Comparison of ENCODE assay signal across 3 cellular contexts in the genomic region with DNA sequence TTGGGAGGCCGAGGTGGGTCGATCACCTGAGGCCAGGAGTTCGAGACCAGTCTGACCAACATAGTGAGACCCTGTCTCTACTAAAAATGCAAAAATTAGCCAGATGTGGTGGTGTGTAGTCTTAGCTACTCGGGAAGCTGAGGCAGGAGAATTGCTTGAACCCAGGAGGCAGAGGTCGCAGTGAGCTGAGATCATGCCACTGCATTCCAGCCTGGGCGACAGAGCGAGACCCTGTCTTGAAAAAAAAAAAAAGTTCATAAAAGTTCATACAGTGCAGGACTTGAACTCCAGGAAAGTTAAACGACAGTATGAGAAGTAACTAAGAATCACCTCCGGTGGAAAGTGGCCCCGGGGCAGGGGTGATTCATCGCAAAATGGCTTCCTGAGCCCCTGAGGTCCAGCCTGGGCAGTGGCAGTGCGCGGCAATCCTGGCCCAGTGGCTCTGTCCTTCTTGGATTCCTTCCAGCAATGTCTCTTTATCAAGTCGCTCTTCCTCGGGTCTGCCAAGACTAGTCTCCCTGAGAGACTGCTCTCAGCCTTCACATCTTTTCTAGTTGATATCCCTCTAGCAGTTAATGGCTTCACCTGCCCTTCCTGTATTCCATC.
TF ChIP-seq lines count a peak whose summit lies in the region.

No MANE protein-coding gene starts in this region.

TF ChIP-seq in SK-N-SH, 30 proteins besides CTCF, POLR2A, EP300 and RAD21:
- TF ChIP-seq TEAD4 (IDR thresholded peaks at IDR 0.05; ENCODE audit: borderline replicate concordance, insufficient read depth) (no peak), FOXM1 (IDR thresholded peaks at IDR 0.05; ENCODE audit: low read depth) (no peak), FOSL2 (IDR thresholded peaks at IDR 0.05; ENCODE audit: borderline replicate concordance, low read depth) (no peak), ELF1 (IDR thresholded peaks at IDR 0.05) (no peak), RCOR1 (IDR thresholded peaks at IDR 0.05; ENCODE audit: low read length) (no peak), SMC3 (IDR thresholded peaks at IDR 0.05; ENCODE audit: low read depth, low read length) (no peak), MXI1 (IDR thresholded peaks at IDR 0.05; ENCODE audit: low read depth, low read length) (no peak), RFX5 (IDR thresholded peaks at IDR 0.05; ENCODE audit: low read length) (no peak), SIN3A (IDR thresholded peaks at IDR 0.05; ENCODE audit: borderline replicate concordance, low read depth, low read length) (no peak), NRF1 (IDR thresholded peaks at IDR 0.05; ENCODE audit: low read depth, low read length) (no peak), JUND (IDR thresholded peaks at IDR 0.05) (no peak), ZBTB33 (IDR thresholded peaks at IDR 0.05; ENCODE audit: borderline replicate concordance, low read depth) (no peak)
- TF ChIP-seq, protein P1, sequence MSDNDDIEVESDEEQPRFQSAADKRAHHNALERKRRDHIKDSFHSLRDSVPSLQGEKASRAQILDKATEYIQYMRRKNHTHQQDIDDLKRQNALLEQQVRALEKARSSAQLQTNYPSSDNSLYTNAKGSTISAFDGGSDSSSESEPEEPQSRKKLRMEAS (IDR thresholded peaks at IDR 0.05; ENCODE audit: low read depth), result no peak

TF ChIP-seq in SK-N-SH treated with all-trans-retinoic acid at 6 μM for 48 hours, 23 proteins besides CTCF, POLR2A, EP300 and RAD21:
- TF ChIP-seq, protein P2, sequence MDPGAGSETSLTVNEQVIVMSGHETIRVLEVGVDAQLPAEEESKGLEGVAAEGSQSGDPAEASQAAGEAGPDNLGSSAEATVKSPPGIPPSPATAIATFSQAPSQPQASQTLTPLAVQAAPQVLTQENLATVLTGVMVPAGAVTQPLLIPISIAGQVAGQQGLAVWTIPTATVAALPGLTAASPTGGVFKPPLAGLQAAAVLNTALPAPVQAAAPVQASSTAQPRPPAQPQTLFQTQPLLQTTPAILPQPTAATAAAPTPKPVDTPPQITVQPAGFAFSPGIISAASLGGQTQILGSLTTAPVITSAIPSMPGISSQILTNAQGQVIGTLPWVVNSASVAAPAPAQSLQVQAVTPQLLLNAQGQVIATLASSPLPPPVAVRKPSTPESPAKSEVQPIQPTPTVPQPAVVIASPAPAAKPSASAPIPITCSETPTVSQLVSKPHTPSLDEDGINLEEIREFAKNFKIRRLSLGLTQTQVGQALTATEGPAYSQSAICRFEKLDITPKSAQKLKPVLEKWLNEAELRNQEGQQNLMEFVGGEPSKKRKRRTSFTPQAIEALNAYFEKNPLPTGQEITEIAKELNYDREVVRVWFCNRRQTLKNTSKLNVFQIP (CRISPR knock-in tag; IDR thresholded peaks at IDR 0.05; ENCODE audit: borderline replicate concordance, low read depth), result no peak
- TF ChIP-seq OSR1 (CRISPR knock-in tag; IDR thresholded peaks at IDR 0.05) (no peak), SNAI2 (CRISPR knock-in tag; IDR thresholded peaks at IDR 0.05) (no peak), ZNF565 (CRISPR knock-in tag; conservative IDR thresholded peaks at IDR 0.05; ENCODE audit: low read depth) (no peak), TCF4 (CRISPR knock-in tag; IDR thresholded peaks at IDR 0.05; ENCODE audit: borderline replicate concordance) (no peak), ZFP30 (CRISPR knock-in tag; IDR thresholded peaks at IDR 0.05) (no peak), RARB (CRISPR knock-in tag; IDR thresholded peaks at IDR 0.05) (no peak), TSHZ2 (CRISPR knock-in tag; IDR thresholded peaks at IDR 0.05) (no peak), PPARA (CRISPR knock-in tag; IDR thresholded peaks at IDR 0.05; ENCODE audit: borderline replicate concordance) (no peak), ARNTL (CRISPR knock-in tag; IDR thresholded peaks at IDR 0.05; ENCODE audit: borderline replicate concordance, low read depth) (no peak), TOX (CRISPR knock-in tag; IDR thresholded peaks at IDR 0.05; ENCODE audit: borderline replicate concordance) (no peak), ISL1 (CRISPR knock-in tag; IDR thresholded peaks at IDR 0.05) (no peak), ZFP3 (CRISPR knock-in tag; IDR thresholded peaks at IDR 0.05) (no peak), ZNF8 (CRISPR knock-in tag; IDR thresholded peaks at IDR 0.05) (no peak), PATZ1 (CRISPR knock-in tag; IDR thresholded peaks at IDR 0.05; ENCODE audit: borderline replicate concordance) (no peak), ESRRG (CRISPR knock-in tag; IDR thresholded peaks at IDR 0.05) (no peak)
- TF ChIP-seq, protein P3, sequence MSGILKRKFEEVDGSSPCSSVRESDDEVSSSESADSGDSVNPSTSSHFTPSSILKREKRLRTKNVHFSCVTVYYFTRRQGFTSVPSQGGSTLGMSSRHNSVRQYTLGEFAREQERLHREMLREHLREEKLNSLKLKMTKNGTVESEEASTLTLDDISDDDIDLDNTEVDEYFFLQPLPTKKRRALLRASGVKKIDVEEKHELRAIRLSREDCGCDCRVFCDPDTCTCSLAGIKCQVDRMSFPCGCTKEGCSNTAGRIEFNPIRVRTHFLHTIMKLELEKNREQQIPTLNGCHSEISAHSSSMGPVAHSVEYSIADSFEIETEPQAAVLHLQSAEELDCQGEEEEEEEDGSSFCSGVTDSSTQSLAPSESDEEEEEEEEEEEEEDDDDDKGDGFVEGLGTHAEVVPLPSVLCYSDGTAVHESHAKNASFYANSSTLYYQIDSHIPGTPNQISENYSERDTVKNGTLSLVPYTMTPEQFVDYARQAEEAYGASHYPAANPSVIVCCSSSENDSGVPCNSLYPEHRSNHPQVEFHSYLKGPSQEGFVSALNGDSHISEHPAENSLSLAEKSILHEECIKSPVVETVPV (CRISPR knock-in tag; IDR thresholded peaks at IDR 0.05), result no peak
TF ChIP-seq in SK-N-SH treated with all-trans-retinoic acid at 6 μM for 48 hours: peak in this region for 0.

TF ChIP-seq in H1, 55 proteins besides CTCF, POLR2A, EP300 and RAD21:
- TF ChIP-seq CTBP2 (IDR thresholded peaks at IDR 0.05; ENCODE audit: borderline replicate concordance, insufficient read depth, insufficient read length, low read length) (no peak), TCF12 (IDR thresholded peaks at IDR 0.05; ENCODE audit: low read depth, low read length) (no peak), NRF1 (IDR thresholded peaks at IDR 0.05; ENCODE audit: low read depth, low read length) (no peak), POLR2AphosphoS5 (IDR thresholded peaks at IDR 0.05; ENCODE audit: low read depth, low read length) (no peak)
